ENCODE assay signal across 15 cellular contexts in genomic region chr5:73638344-73639095, GRCh38. TPM values are rescaled to one million over a fixed set of nuclear protein-coding genes. Genes with fewer than 3 reads are reported as not detected.
DNase-seq lines count a peak whose midpoint lies in the region; ATAC-seq and TF ChIP-seq lines count a peak whose summit lies in the region.
"Had no signal": no experiment of that assay in that cellular context is flagged by ENCODE, and none has a peak within 500 bp of the region (broad histone marks: within the 10 kb centered on the region; RNA-seq: fewer than 3 reads in every experiment).

No MANE protein-coding gene starts in this region.

- no peaks in the 10 kb centered on the region for H3K9me3 Mint-ChIP-seq in activated CD4-positive, alpha-beta T cell treated with anti-CD3 and anti-CD28 coated beads, Interleukin-2, amount 10 ng/mL, durations not matched to agents 7 days and 5 days

- H3K4me3 ChIP-seq in WERI-Rb-1 (ENCODE audit: low read depth, low read length) (no peak overlapping the region), subcutaneous abdominal adipose tissue (ENCODE audit: low read depth in 1 of 5, low read length in 5 of 5) (no peak overlapping the region)
- H3K4me3 ChIP-seq: gastroesophageal sphincter, left ventricle myocardium inferior, stomach had no signal

- peaks cover 41% of the 10 kb centered on the region for H3K27me3 Mint-ChIP-seq in activated CD4-positive, alpha-beta T cell treated with anti-CD3 and anti-CD28 coated beads, Interleukin-2, amount 10 ng/mL, durations not matched to agents 7 days and 5 days

- H3K27me3 ChIP-seq in WERI-Rb-1 (ENCODE audit: insufficient read depth, low read depth, severe bottlenecking) (no peaks in the 10 kb centered on the region), subcutaneous abdominal adipose tissue (ENCODE audit: control insufficient read depth in 5 of 5, insufficient read depth in 4 of 5, low read length in 5 of 5) (no peaks in the 10 kb centered on the region)
- H3K27me3 ChIP-seq: gastroesophageal sphincter, stomach had no signal

- H3K9me3 ChIP-seq in WERI-Rb-1 (ENCODE audit: severe bottlenecking) (no peaks in the 10 kb centered on the region), subcutaneous abdominal adipose tissue (ENCODE audit: control insufficient read depth in 5 of 5, low read length in 5 of 5) (no peaks in the 10 kb centered on the region)
- H3K9me3 ChIP-seq: gastroesophageal sphincter, left ventricle myocardium inferior, stomach had no signal

- no peak overlapping the region for H3K9ac ChIP-seq in subcutaneous abdominal adipose tissue (ENCODE audit: low read length in 5 of 5)

- CTCF ChIA-PET in activated CD4-positive, alpha-beta T cell treated with anti-CD3 and anti-CD28 coated beads, Interleukin-2, amount 10 ng/mL, durations not matched to agents 7 days and 5 days (lab: Charles Lee) = no interaction called here

- peak overlapping the region; percentile 17 for H3K27ac ChIP-seq in WERI-Rb-1
- peak overlapping the region; percentile 39 for H3K27ac ChIP-seq in subcutaneous abdominal adipose tissue (ENCODE audit: low read depth, low read length)
- H3K27ac ChIP-seq: gastroesophageal sphincter, left ventricle myocardium inferior had no signal

- H3K27ac Mint-ChIP-seq in activated CD4-positive, alpha-beta T cell treated with anti-CD3 and anti-CD28 coated beads, Interleukin-2, amount 10 ng/mL, durations not matched to agents 7 days and 5 days = no peak overlapping the region

- no peak overlapping the region for H3K4me3 Mint-ChIP-seq in activated CD4-positive, alpha-beta T cell treated with anti-CD3 and anti-CD28 coated beads, Interleukin-2, amount 10 ng/mL, durations not matched to agents 7 days and 5 days

- no peaks in the 10 kb centered on the region for H3K4me1 Mint-ChIP-seq in activated CD4-positive, alpha-beta T cell treated with anti-CD3 and anti-CD28 coated beads, Interleukin-2, amount 10 ng/mL, durations not matched to agents 7 days and 5 days

- H3K36me3 ChIP-seq in WERI-Rb-1 = no peaks in the 10 kb centered on the region
- H3K36me3 ChIP-seq in subcutaneous abdominal adipose tissue (ENCODE audit: control insufficient read depth in 5 of 5, insufficient read depth in 5 of 5, low read length in 5 of 5) = no peaks in the 10 kb centered on the region
- H3K36me3 ChIP-seq: gastroesophageal sphincter, left ventricle myocardium inferior, stomach had no signal

- TF ChIP-seq CTCF in WERI-Rb-1 (IDR thresholded peaks at IDR 0.05; ENCODE audit: low read depth, low read length) = no peak

- peaks cover 0 to 4% (median 0%) of the 10 kb centered on the region in 5 donors for H3K4me1 ChIP-seq in subcutaneous abdominal adipose tissue (ENCODE audit: control insufficient read depth in 5 of 5, insufficient read depth in 5 of 5, low read length in 5 of 5)
- H3K4me1 ChIP-seq: gastroesophageal sphincter, left ventricle myocardium inferior had no signal

- POLR2A ChIA-PET in activated CD4-positive, alpha-beta T cell treated with anti-CD3 and anti-CD28 coated beads, Interleukin-2, amount 10 ng/mL, durations not matched to agents 7 days and 5 days (lab: Charles Lee) = no interaction called here

- no peaks in the 10 kb centered on the region for H3K36me3 Mint-ChIP-seq in activated CD4-positive, alpha-beta T cell treated with anti-CD3 and anti-CD28 coated beads, Interleukin-2, amount 10 ng/mL, durations not matched to agents 7 days and 5 days (ENCODE audit: low read depth)

- ATAC-seq in GM21390 (IDR thresholded peaks at IDR 0.05; ENCODE audit: unreplicated experiment) = no peak
- ATAC-seq: gastroesophageal sphincter had no signal

- DNase-seq in HS-5 (ENCODE audit: low read depth) (peak; percentile 88), WERI-Rb-1 (no peak), fibroblast of peridontal ligament (ENCODE audit: extremely low read depth) (peak; percentile 41), T1000 (lab: John Stamatoyannopoulos, UW) (no peak), COLO668 (lab: John Stamatoyannopoulos, UW; ENCODE audit: unreplicated experiment) (no peak)
- DNase-seq in activated CD4-positive, alpha-beta T cell treated with anti-CD3 and anti-CD28 coated beads, Interleukin-2, amount 10 ng/mL, durations not matched to agents 7 days and 5 days = no peak
- DNase-seq: DMS153; left ventricle myocardium inferior; NCI-H1694 treated with DMSO at 0.1 percent for 48 hours; stimulated activated CD4-positive, alpha-beta T cell treated with anti-CD3 and anti-CD28 coated beads, Interleukin-2, amount 100 ng/mL, for 24 hours; stomach; T-helper 9 cell had no signal

RNA-seq across cellular contexts. Expression of gene ARHGEF28, which starts 12.5 kb away (rescaled TPM):
- not detected for total RNA-seq in activated CD4-positive, alpha-beta T cell treated with anti-CD3 and anti-CD28 coated beads, Interleukin-2, amount 10 ng/mL, durations not matched to agents 7 days and 5 days

Comparison
In these comparisons a context has a peak if more than half of its experiments do, and no peak if none do; other contexts are left out.
1. DNase-seq: peak in HS-5 (single experiment) and fibroblast of peridontal ligament (single experiment); none in WERI-Rb-1 (single experiment), T1000 (single experiment), activated CD4-positive, alpha-beta T cell treated with anti-CD3 and anti-CD28 coated beads, Interleukin-2, amount 10 ng/mL, durations not matched to agents 7 days and 5 days (single experiment) and COLO668 (single experiment).